Comparison of ENCODE assay signal across 18 cellular contexts in genomic region chr14:73719791-73720190, GRCh38. TPM values are rescaled to one million over a fixed set of nuclear protein-coding genes. Genes with fewer than 3 reads are reported as not detected.
DNase-seq lines count a peak whose midpoint lies in the region; ATAC-seq and TF ChIP-seq lines count a peak whose summit lies in the region.
"Had no signal": no experiment of that assay in that cellular context is flagged by ENCODE, and none has a peak within 500 bp of the region (broad histone marks: within the 10 kb centered on the region; RNA-seq: fewer than 3 reads in every experiment).

No MANE protein-coding gene starts in this region.

- TF ChIP-seq EP300 in gastroesophageal sphincter (IDR thresholded peaks at IDR 0.05) = no peak

- 66 to 94% methylated on average over 4 to 5 of the region's 8 CpGs for WGBS in gastroesophageal sphincter (ENCODE audit: low coverage in 1 of 2), 2 donors

- peaks cover 6 to 20% (median 13%) of the 10 kb centered on the region in 4 donors for H3K4me1 Mint-ChIP-seq in CD4-positive, alpha-beta memory T cell
- peaks cover 7% of the 10 kb centered on the region for H3K4me1 Mint-ChIP-seq in activated CD4-positive, alpha-beta T cell treated with anti-CD3 and anti-CD28 coated beads, Interleukin-2, amount 10 ng/mL, durations not matched to agents 7 days and 5 days
- peaks cover 13% of the 10 kb centered on the region for H3K4me1 Mint-ChIP-seq in stimulated activated memory B cell treated with anti-CD40 and anti-IgM and Interleukin-4, amounts not matched to agents 10 μg/mL and 1 μg/mL and 100 μg/mL, for 72 hours

- no peak overlapping the region for H3K4me3 Mint-ChIP-seq in CD4-positive, alpha-beta memory T cell
- no peak overlapping the region for H3K4me3 Mint-ChIP-seq in activated CD4-positive, alpha-beta T cell treated with anti-CD3 and anti-CD28 coated beads, Interleukin-2, amount 10 ng/mL, durations not matched to agents 7 days and 5 days
- no peak overlapping the region for H3K4me3 Mint-ChIP-seq in stimulated activated memory B cell treated with anti-CD40 and anti-IgM and Interleukin-4, amounts not matched to agents 10 μg/mL and 1 μg/mL and 100 μg/mL, for 72 hours
- H3K4me3 Mint-ChIP-seq: T-helper 2 cell treated with Interferon-gamma antibody and Interleukin-4, amounts not matched to agents 5 μg/mL and 100 μg/mL, for 36 hours had no signal

- peaks cover 31 to 77% of the 10 kb centered on the region in 2 donors for H3K36me3 Mint-ChIP-seq in CD4-positive, alpha-beta memory T cell
- H3K36me3 Mint-ChIP-seq in activated CD4-positive, alpha-beta T cell treated with anti-CD3 and anti-CD28 coated beads, Interleukin-2, amount 10 ng/mL, durations not matched to agents 7 days and 5 days (ENCODE audit: low read depth) = peaks cover 66% of the 10 kb centered on the region
- peaks cover 67% of the 10 kb centered on the region for H3K36me3 Mint-ChIP-seq in stimulated activated memory B cell treated with anti-CD40 and anti-IgM and Interleukin-4, amounts not matched to agents 10 μg/mL and 1 μg/mL and 100 μg/mL, for 72 hours

- no peaks in the 10 kb centered on the region for H3K27me3 ChIP-seq in CD4-positive, alpha-beta memory T cell (ENCODE audit: insufficient read depth, low read length)
- H3K27me3 ChIP-seq in gastroesophageal sphincter = no peaks in the 10 kb centered on the region
- H3K27me3 ChIP-seq in osteoblast (ENCODE audit: insufficient read depth, low read length) = no peaks in the 10 kb centered on the region

- H3K79me2 ChIP-seq in osteoblast (ENCODE audit: insufficient read depth, low read length) = peaks cover 18% of the 10 kb centered on the region

- H3K27me3 Mint-ChIP-seq in CD4-positive, alpha-beta memory T cell = no peaks in the 10 kb centered on the region
- no peaks in the 10 kb centered on the region for H3K27me3 Mint-ChIP-seq in activated CD4-positive, alpha-beta T cell treated with anti-CD3 and anti-CD28 coated beads, Interleukin-2, amount 10 ng/mL, durations not matched to agents 7 days and 5 days
- H3K27me3 Mint-ChIP-seq in stimulated activated memory B cell treated with anti-CD40 and anti-IgM and Interleukin-4, amounts not matched to agents 10 μg/mL and 1 μg/mL and 100 μg/mL, for 72 hours = no peaks in the 10 kb centered on the region
- H3K27me3 Mint-ChIP-seq: IgD-negative memory B cell, naive B cell had no signal

- intact Hi-C loops in CD4-positive, alpha-beta memory T cell (cut with micrococcal nuclease) = no loop called here

- no peak for DNase-seq in CD4-positive, alpha-beta memory T cell
- DNase-seq in RWPE1 (ENCODE audit: low spot score) (no peak), osteoblast (ENCODE audit: insufficient read length, low spot score, missing footprints) (peak; percentile 78), NCI-H748 (lab: John Stamatoyannopoulos, UW; ENCODE audit: unreplicated experiment) (no peak)
- DNase-seq in activated CD4-positive, alpha-beta T cell treated with anti-CD3 and anti-CD28 coated beads, Interleukin-2, amount 10 ng/mL, durations not matched to agents 7 days and 5 days = no peak
- DNase-seq: activated CD4-positive, CD25-positive, alpha-beta regulatory T cell treated with anti-CD3 and anti-CD28 coated beads, Interleukin-2, amount 50 U/mL, for 72 hours; cortex of kidney; lower lobe of right lung; MM.1S; naive B cell; NCI-H1930; NCI-H446 treated with DMSO at 0.1 percent for 48 hours; SHP77 treated with DMSO at 0.1 percent for 48 hours had no signal

- POLR2A ChIA-PET in CD4-positive, alpha-beta memory T cell (lab: Charles Lee; ENCODE audit: partially characterized antibody) = interaction anchor here (1.0 to 1.2 kb wide), 3 partner anchors 66 to 107 kb away, joined by 3 to 4 read pairs (median 3); partner anchors contain the start of gene ACOT6
- POLR2A ChIA-PET in RWPE1 (lab: Yijun Ruan, JAX; ENCODE audit: low non-redundant PET) = interaction anchor here (0.5 kb wide), 1 partner anchor 78 kb away, joined by 5 read pairs; no protein-coding TSS in a partner anchor
- POLR2A ChIA-PET in activated CD4-positive, alpha-beta T cell treated with anti-CD3 and anti-CD28 coated beads, Interleukin-2, amount 10 ng/mL, durations not matched to agents 7 days and 5 days (lab: Charles Lee) = interaction anchor here (0.9 kb wide), 1 partner anchor 52 kb away, joined by 4 read pairs; no protein-coding TSS in a partner anchor

- no peak overlapping the region for H3K4me2 ChIP-seq in osteoblast (ENCODE audit: insufficient read depth, low read length)

- peaks cover 23% of the 10 kb centered on the region for H3K4me1 ChIP-seq in CD4-positive, alpha-beta memory T cell (ENCODE audit: insufficient read depth, low read length)
- H3K4me1 ChIP-seq in gastroesophageal sphincter (peaks cover 5 to 82% (median 39%) of the 10 kb centered on the region in 3 donors), osteoblast (ENCODE audit: insufficient read depth, low read length) (peaks cover 24% of the 10 kb centered on the region)

- TF ChIP-seq POLR2A in gastroesophageal sphincter (IDR thresholded peaks at IDR 0.05) = no peak

- H3K9me3 Mint-ChIP-seq in CD4-positive, alpha-beta memory T cell = no peaks in the 10 kb centered on the region
- H3K9me3 Mint-ChIP-seq in activated CD4-positive, alpha-beta T cell treated with anti-CD3 and anti-CD28 coated beads, Interleukin-2, amount 10 ng/mL, durations not matched to agents 7 days and 5 days = no peaks in the 10 kb centered on the region
- no peaks in the 10 kb centered on the region for H3K9me3 Mint-ChIP-seq in stimulated activated memory B cell treated with anti-CD40 and anti-IgM and Interleukin-4, amounts not matched to agents 10 μg/mL and 1 μg/mL and 100 μg/mL, for 72 hours
- H3K9me3 Mint-ChIP-seq: IgD-negative memory B cell; naive B cell; T-helper 2 cell treated with Interferon-gamma antibody and Interleukin-4, amounts not matched to agents 5 μg/mL and 100 μg/mL, for 36 hours had no signal

- ATAC-seq in gastroesophageal sphincter (no peak), GM18868 (IDR thresholded peaks at IDR 0.05; ENCODE audit: unreplicated experiment) (no peak)
- ATAC-seq in stimulated activated memory B cell treated with anti-CD40 and anti-IgM and Interleukin-4, amounts not matched to agents 10 μg/mL and 1 μg/mL and 100 μg/mL, for 72 hours = no peak
- ATAC-seq: lower lobe of right lung had no signal

- H3K4me3 ChIP-seq in CD4-positive, alpha-beta memory T cell (ENCODE audit: low read length in 2 of 2) = no peak overlapping the region
- no peak overlapping the region for H3K4me3 ChIP-seq in gastroesophageal sphincter
- no peak overlapping the region for H3K4me3 ChIP-seq in osteoblast (ENCODE audit: insufficient read depth, low read length)
- H3K4me3 ChIP-seq: lower lobe of right lung had no signal

- peaks cover 62% of the 10 kb centered on the region for H3K36me3 ChIP-seq in CD4-positive, alpha-beta memory T cell (ENCODE audit: insufficient read depth, low read length)
- H3K36me3 ChIP-seq in gastroesophageal sphincter (peaks cover 0 to 74% of the 10 kb centered on the region in 2 donors), osteoblast (ENCODE audit: insufficient read depth, low read length) (peaks cover 73% of the 10 kb centered on the region)

- no peaks in the 10 kb centered on the region for H3K9me3 ChIP-seq in CD4-positive, alpha-beta memory T cell (ENCODE audit: control insufficient read depth in 1 of 2, low read length in 2 of 2)
- H3K9me3 ChIP-seq in gastroesophageal sphincter = no peaks in the 10 kb centered on the region
- no peaks in the 10 kb centered on the region for H3K9me3 ChIP-seq in osteoblast (ENCODE audit: low read depth, low read length)
- H3K9me3 ChIP-seq: lower lobe of right lung had no signal

- CTCF ChIA-PET in CD4-positive, alpha-beta memory T cell (lab: Charles Lee; ENCODE audit: partially characterized antibody) = interaction anchor here (0.5 to 1.2 kb wide), 3 partner anchors 9 to 116 kb away, joined by 3 to 4 read pairs (median 3); no protein-coding TSS in a partner anchor
- CTCF ChIA-PET in RWPE1 (lab: Yijun Ruan, JAX) = no interaction called here
- CTCF ChIA-PET in activated CD4-positive, alpha-beta T cell treated with anti-CD3 and anti-CD28 coated beads, Interleukin-2, amount 10 ng/mL, durations not matched to agents 7 days and 5 days (lab: Charles Lee) = interaction anchor here (0.9 to 1.3 kb wide), 2 partner anchors 8 to 9 kb away, joined by 3 to 4 read pairs; no protein-coding TSS in a partner anchor

- peaks cover 9% of the 10 kb centered on the region for H4K20me1 ChIP-seq in osteoblast (ENCODE audit: insufficient read depth, low read length)

- H3K27ac Mint-ChIP-seq in CD4-positive, alpha-beta memory T cell = peak overlapping the region in 5 of 7 donors; percentile 22 to 72 (median 41)
- H3K27ac Mint-ChIP-seq in activated CD4-positive, alpha-beta T cell treated with anti-CD3 and anti-CD28 coated beads, Interleukin-2, amount 10 ng/mL, durations not matched to agents 7 days and 5 days = no peak overlapping the region
- no peak overlapping the region for H3K27ac Mint-ChIP-seq in stimulated activated memory B cell treated with anti-CD40 and anti-IgM and Interleukin-4, amounts not matched to agents 10 μg/mL and 1 μg/mL and 100 μg/mL, for 72 hours

- TF ChIP-seq CTCF in RWPE1 (conservative IDR thresholded peaks at IDR 0.05; ENCODE audit: low read depth) (no peak), gastroesophageal sphincter (IDR thresholded peaks at IDR 0.05) (no peak), osteoblast (IDR thresholded peaks at IDR 0.05; ENCODE audit: extremely low read depth, low read depth, low read length) (no peak)

- no peak overlapping the region for H2AFZ ChIP-seq in osteoblast (ENCODE audit: low read length)

- H3K27ac ChIP-seq in CD4-positive, alpha-beta memory T cell (ENCODE audit: low read depth, low read length) = no peak overlapping the region
- peak overlapping the region; percentile 44 for H3K27ac ChIP-seq in RWPE1
- H3K27ac ChIP-seq in gastroesophageal sphincter = peak overlapping the region; percentile 74 to 92 (median 90)
- H3K27ac ChIP-seq in osteoblast (ENCODE audit: low read depth, low read length) = no peak overlapping the region
- H3K27ac ChIP-seq: lower lobe of right lung had no signal

RNA-seq across cellular contexts. Expression of gene PNMA1, which starts 5.6 kb away (rescaled TPM):
- total RNA-seq in CD4-positive, alpha-beta memory T cell = 10 to 100 TPM; 53.3 to 59.3 TPM
- 10 to 100 TPM; 47.8 to 56.3 TPM for polyA plus RNA-seq in CD4-positive, alpha-beta memory T cell
- 10 to 100 TPM; 41.7 to 95.2 (median 47.6) TPM for total RNA-seq in gastroesophageal sphincter
- 40.1 and 40.2 TPM in 2 replicates for total RNA-seq in osteoblast
- total RNA-seq in activated CD4-positive, alpha-beta T cell treated with anti-CD3 and anti-CD28 coated beads, Interleukin-2, amount 10 ng/mL, durations not matched to agents 7 days and 5 days = 10 to 100 TPM; 23.3 to 25.9 TPM

Comparison
In these comparisons a context has a peak if more than half of its experiments do, and no peak if none do; other contexts are left out.
1. H3K27ac ChIP-seq: peak in RWPE1 (single experiment) and gastroesophageal sphincter (4 of 4); none in CD4-positive, alpha-beta memory T cell (single experiment) and osteoblast (single experiment).
2. H3K27ac Mint-ChIP-seq: peak in CD4-positive, alpha-beta memory T cell (5 of 7); none in activated CD4-positive, alpha-beta T cell treated with anti-CD3 and anti-CD28 coated beads, Interleukin-2, amount 10 ng/mL, durations not matched to agents 7 days and 5 days (single experiment) and stimulated activated memory B cell treated with anti-CD40 and anti-IgM and Interleukin-4, amounts not matched to agents 10 μg/mL and 1 μg/mL and 100 μg/mL, for 72 hours (single experiment).